1 cellular context compared by ENCODE assay signal in the genomic region with DNA sequence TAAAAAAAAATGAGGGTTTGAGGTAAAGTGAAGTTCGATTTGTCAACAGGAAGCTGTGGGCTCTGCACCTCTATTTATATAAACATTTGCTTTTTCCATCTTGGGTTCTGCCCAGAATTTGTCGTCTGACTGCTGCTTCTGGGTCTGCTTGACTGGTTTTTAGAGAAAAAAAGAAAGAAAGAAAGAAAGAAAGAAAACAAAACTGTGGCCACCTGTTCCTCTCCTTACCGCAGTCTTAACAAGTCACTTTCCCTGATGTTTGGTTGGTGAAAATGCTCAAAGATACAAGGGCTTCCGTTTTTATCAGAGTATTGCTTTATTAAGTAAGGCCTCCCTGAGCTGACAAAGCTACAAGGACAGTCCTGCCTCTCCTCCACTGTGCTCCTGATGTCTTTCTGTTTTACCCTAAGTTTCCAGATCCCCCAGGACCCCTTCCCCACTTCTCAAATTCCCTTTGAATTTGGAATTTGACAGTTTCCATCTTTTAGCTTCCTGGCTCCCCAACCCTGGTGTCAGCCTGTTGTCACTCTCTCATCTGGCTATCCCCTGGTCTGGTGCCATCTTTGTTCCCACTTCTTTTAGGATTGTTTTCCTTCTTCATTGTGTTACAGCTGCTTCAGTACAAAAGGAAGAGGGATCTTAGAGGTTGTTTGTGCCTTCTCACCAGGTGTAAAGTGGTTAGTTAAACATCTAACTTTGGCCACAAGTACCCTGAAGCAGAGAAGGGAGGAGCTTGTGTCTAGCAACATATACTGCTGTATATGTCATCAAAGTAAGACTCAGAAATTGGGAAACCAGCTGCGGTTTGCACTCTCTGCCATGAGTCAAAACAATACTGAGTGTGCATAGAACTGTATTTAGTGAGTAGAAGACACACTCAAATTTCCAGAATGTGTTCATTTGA.
TF ChIP-seq lines count a peak whose summit lies in the region.

No MANE protein-coding gene starts in this region.

TF ChIP-seq in GM12878, 131 proteins besides CTCF, POLR2A, EP300 and RAD21 (continued from another document):
- TF ChIP-seq NR2C2 (IDR thresholded peaks at IDR 0.05; ENCODE audit: borderline replicate concordance, control insufficient read depth, insufficient read length, low read depth) (no peak), POLR2AphosphoS5 (IDR thresholded peaks at IDR 0.05; ENCODE audit: low read length) (peak; percentile 76), FOXM1 (IDR thresholded peaks at IDR 0.05; ENCODE audit: low read depth, low read length) (peak; percentile 91; the same call in 1 of the 2 replicates), CEBPB (IDR thresholded peaks at IDR 0.05; ENCODE audit: borderline replicate concordance in 1 of 2, low read depth in 2 of 2, low read length in 2 of 2) (peak in 1 of 2 experiments; percentile 51; a peak in 1 of 4 replicates), NFXL1 (IDR thresholded peaks at IDR 0.05; ENCODE audit: borderline replicate concordance) (no peak), ZNF274 (IDR thresholded peaks at IDR 0.05; ENCODE audit: insufficient read depth, insufficient read length) (no peak), MEF2A (IDR thresholded peaks at IDR 0.05; ENCODE audit: insufficient read depth, low read depth, low read length) (peak; percentile 88), TCF12 (IDR thresholded peaks at IDR 0.05; ENCODE audit: low read depth, low read length) (peak; percentile 90), NFIC (IDR thresholded peaks at IDR 0.05; ENCODE audit: low read depth, low read length) (peak; percentile 91), SREBF2 (IDR thresholded peaks at IDR 0.05; ENCODE audit: low read length) (no peak), MEF2B (IDR thresholded peaks at IDR 0.05; ENCODE audit: partially characterized antibody, poor library complexity, severe bottlenecking) (peak; percentile 79), ZZZ3 (IDR thresholded peaks at IDR 0.05; ENCODE audit: control insufficient read depth, insufficient read length, low read depth) (no peak), RBBP5 (conservative IDR thresholded peaks at IDR 0.05) (no peak), SUZ12 (IDR thresholded peaks at IDR 0.05; ENCODE audit: unreplicated experiment) (no peak), MYB (IDR thresholded peaks at IDR 0.05; ENCODE audit: borderline replicate concordance, low read depth, low read length) (no peak), HCFC1 (IDR thresholded peaks at IDR 0.05; ENCODE audit: low read length) (no peak), PAX5 (IDR thresholded peaks at IDR 0.05; ENCODE audit: borderline replicate concordance, low read depth, low read length) (peak; percentile 69; the same call in 1 of the 2 replicates), FOS (IDR thresholded peaks at IDR 0.05; ENCODE audit: borderline replicate concordance, extremely low read depth, insufficient read length) (no peak), BACH1 (IDR thresholded peaks at IDR 0.05; ENCODE audit: borderline replicate concordance) (peak; percentile 60; the same call in 1 of the 2 replicates), LARP7 (IDR thresholded peaks at IDR 0.05) (no peak), ZBED1 (IDR thresholded peaks at IDR 0.05; ENCODE audit: borderline replicate concordance) (no peak; the same call in none of the 2 replicates), KLF5 (IDR thresholded peaks at IDR 0.05; ENCODE audit: partially characterized antibody) (no peak), SMC3 (IDR thresholded peaks at IDR 0.05; ENCODE audit: borderline replicate concordance, low read length) (no peak)
- TF ChIP-seq, protein P1, sequence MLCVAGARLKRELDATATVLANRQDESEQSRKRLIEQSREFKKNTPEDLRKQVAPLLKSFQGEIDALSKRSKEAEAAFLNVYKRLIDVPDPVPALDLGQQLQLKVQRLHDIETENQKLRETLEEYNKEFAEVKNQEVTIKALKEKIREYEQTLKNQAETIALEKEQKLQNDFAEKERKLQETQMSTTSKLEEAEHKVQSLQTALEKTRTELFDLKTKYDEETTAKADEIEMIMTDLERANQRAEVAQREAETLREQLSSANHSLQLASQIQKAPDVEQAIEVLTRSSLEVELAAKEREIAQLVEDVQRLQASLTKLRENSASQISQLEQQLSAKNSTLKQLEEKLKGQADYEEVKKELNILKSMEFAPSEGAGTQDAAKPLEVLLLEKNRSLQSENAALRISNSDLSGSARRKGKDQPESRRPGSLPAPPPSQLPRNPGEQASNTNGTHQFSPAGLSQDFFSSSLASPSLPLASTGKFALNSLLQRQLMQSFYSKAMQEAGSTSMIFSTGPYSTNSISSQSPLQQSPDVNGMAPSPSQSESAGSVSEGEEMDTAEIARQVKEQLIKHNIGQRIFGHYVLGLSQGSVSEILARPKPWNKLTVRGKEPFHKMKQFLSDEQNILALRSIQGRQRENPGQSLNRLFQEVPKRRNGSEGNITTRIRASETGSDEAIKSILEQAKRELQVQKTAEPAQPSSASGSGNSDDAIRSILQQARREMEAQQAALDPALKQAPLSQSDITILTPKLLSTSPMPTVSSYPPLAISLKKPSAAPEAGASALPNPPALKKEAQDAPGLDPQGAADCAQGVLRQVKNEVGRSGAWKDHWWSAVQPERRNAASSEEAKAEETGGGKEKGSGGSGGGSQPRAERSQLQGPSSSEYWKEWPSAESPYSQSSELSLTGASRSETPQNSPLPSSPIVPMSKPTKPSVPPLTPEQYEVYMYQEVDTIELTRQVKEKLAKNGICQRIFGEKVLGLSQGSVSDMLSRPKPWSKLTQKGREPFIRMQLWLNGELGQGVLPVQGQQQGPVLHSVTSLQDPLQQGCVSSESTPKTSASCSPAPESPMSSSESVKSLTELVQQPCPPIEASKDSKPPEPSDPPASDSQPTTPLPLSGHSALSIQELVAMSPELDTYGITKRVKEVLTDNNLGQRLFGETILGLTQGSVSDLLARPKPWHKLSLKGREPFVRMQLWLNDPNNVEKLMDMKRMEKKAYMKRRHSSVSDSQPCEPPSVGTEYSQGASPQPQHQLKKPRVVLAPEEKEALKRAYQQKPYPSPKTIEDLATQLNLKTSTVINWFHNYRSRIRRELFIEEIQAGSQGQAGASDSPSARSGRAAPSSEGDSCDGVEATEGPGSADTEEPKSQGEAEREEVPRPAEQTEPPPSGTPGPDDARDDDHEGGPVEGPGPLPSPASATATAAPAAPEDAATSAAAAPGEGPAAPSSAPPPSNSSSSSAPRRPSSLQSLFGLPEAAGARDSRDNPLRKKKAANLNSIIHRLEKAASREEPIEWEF (IDR thresholded peaks at IDR 0.05; ENCODE audit: insufficient replicate concordance, low read depth, low read length) = peak; percentile 94
- TF ChIP-seq, protein P2, sequence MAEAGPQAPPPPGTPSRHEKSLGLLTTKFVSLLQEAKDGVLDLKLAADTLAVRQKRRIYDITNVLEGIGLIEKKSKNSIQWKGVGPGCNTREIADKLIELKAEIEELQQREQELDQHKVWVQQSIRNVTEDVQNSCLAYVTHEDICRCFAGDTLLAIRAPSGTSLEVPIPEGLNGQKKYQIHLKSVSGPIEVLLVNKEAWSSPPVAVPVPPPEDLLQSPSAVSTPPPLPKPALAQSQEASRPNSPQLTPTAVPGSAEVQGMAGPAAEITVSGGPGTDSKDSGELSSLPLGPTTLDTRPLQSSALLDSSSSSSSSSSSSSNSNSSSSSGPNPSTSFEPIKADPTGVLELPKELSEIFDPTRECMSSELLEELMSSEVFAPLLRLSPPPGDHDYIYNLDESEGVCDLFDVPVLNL (IDR thresholded peaks at IDR 0.05; ENCODE audit: low read depth, low read length) = no peak
- TF ChIP-seq, protein P3, sequence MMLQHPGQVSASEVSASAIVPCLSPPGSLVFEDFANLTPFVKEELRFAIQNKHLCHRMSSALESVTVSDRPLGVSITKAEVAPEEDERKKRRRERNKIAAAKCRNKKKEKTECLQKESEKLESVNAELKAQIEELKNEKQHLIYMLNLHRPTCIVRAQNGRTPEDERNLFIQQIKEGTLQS (IDR thresholded peaks at IDR 0.05; ENCODE audit: borderline replicate concordance, extremely low read depth, low read depth, low read length) = no peak
- TF ChIP-seq, protein P4, sequence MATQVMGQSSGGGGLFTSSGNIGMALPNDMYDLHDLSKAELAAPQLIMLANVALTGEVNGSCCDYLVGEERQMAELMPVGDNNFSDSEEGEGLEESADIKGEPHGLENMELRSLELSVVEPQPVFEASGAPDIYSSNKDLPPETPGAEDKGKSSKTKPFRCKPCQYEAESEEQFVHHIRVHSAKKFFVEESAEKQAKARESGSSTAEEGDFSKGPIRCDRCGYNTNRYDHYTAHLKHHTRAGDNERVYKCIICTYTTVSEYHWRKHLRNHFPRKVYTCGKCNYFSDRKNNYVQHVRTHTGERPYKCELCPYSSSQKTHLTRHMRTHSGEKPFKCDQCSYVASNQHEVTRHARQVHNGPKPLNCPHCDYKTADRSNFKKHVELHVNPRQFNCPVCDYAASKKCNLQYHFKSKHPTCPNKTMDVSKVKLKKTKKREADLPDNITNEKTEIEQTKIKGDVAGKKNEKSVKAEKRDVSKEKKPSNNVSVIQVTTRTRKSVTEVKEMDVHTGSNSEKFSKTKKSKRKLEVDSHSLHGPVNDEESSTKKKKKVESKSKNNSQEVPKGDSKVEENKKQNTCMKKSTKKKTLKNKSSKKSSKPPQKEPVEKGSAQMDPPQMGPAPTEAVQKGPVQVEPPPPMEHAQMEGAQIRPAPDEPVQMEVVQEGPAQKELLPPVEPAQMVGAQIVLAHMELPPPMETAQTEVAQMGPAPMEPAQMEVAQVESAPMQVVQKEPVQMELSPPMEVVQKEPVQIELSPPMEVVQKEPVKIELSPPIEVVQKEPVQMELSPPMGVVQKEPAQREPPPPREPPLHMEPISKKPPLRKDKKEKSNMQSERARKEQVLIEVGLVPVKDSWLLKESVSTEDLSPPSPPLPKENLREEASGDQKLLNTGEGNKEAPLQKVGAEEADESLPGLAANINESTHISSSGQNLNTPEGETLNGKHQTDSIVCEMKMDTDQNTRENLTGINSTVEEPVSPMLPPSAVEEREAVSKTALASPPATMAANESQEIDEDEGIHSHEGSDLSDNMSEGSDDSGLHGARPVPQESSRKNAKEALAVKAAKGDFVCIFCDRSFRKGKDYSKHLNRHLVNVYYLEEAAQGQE (IDR thresholded peaks at IDR 0.05; ENCODE audit: low read depth, low read length) = no peak
